18 cellular contexts compared by ENCODE assay signal in genomic region chr1:209363112-209363511, GRCh38.
DNase-seq lines count a peak whose midpoint lies in the region; TF ChIP-seq lines count a peak whose summit lies in the region.
"Had no signal": no experiment of that assay in that cellular context is flagged by ENCODE, and none has a peak within 500 bp of the region (broad histone marks: within the 10 kb centered on the region; RNA-seq: fewer than 3 reads in every experiment).

No MANE protein-coding gene starts in this region.

- TF ChIP-seq CTCF in esophagus squamous epithelium (IDR thresholded peaks at IDR 0.05): no peak
- no peak for TF ChIP-seq CTCF in vagina (IDR thresholded peaks at IDR 0.05)

- H3K27ac ChIP-seq in esophagus squamous epithelium: peak overlapping the region; percentile 71 to 86 (median 79)
- peak overlapping the region in 14 of 21 experiments; percentile 10 to 89 (median 58) for H3K27ac ChIP-seq in skin epidermis
- H3K27ac ChIP-seq in vagina: no peak overlapping the region
- H3K27ac ChIP-seq: 22Rv1, esophagus muscularis mucosa, heart right ventricle, thyroid gland had no signal

- H3K36me3 ChIP-seq in esophagus squamous epithelium (no peaks in the 10 kb centered on the region), MG63 (no peaks in the 10 kb centered on the region), HAP-1 (replicated peaks) (no peaks in the 10 kb centered on the region), vagina (no peaks in the 10 kb centered on the region)
- H3K36me3 ChIP-seq: esophagus muscularis mucosa, heart right ventricle, thyroid gland had no signal

- in situ Hi-C loops in HAP-1 (cut with MboI; ENCODE audit: low sequenced_read_pairs): no loop called here

- H3K4me3 ChIP-seq in esophagus squamous epithelium: no peak overlapping the region
- H3K4me3 ChIP-seq in skin epidermis: no peak overlapping the region
- no peak overlapping the region for H3K4me3 ChIP-seq in MG63
- H3K4me3 ChIP-seq in HAP-1: no peak overlapping the region
- no peak overlapping the region for H3K4me3 ChIP-seq in vagina
- H3K4me3 ChIP-seq: esophagus muscularis mucosa, heart right ventricle, thyroid gland had no signal

- intact Hi-C loops in esophagus squamous epithelium (cut with DNase I) (no loop called here), vagina (cut with DNase I) (no loop called here)

- 25 to 41% methylated on average over 4 of the region's 4 CpGs for WGBS in esophagus squamous epithelium, 2 donors

- no peaks in the 10 kb centered on the region for H3K27me3 ChIP-seq in esophagus squamous epithelium
- H3K27me3 ChIP-seq in MG63: no peaks in the 10 kb centered on the region
- no peaks in the 10 kb centered on the region for H3K27me3 ChIP-seq in HAP-1 (ENCODE audit: low read depth)
- no peaks in the 10 kb centered on the region for H3K27me3 ChIP-seq in vagina
- H3K27me3 ChIP-seq: esophagus muscularis mucosa, thyroid gland had no signal

- H3K9me3 ChIP-seq in esophagus squamous epithelium: no peaks in the 10 kb centered on the region
- H3K9me3 ChIP-seq in MG63: no peaks in the 10 kb centered on the region
- H3K9me3 ChIP-seq in HAP-1: no peaks in the 10 kb centered on the region
- no peaks in the 10 kb centered on the region for H3K9me3 ChIP-seq in vagina
- H3K9me3 ChIP-seq: esophagus muscularis mucosa, heart right ventricle, thyroid gland had no signal

- peak; percentile 39 for DNase-seq in DMS153 (lab: John Stamatoyannopoulos, UW)
- no peak for DNase-seq in DMS153 treated with DMSO at 0.1 percent for 48 hours (lab: John Stamatoyannopoulos, UW; ENCODE audit: unreplicated experiment)
- peak; percentile 13 for DNase-seq in NCI-H774 (lab: John Stamatoyannopoulos, UW)
- no peak for DNase-seq in esophagus squamous epithelium (lab: John Stamatoyannopoulos, UW)
- no peak for DNase-seq in MG63
- no peak for DNase-seq in HAP-1 (ENCODE audit: low spot score in 2 of 2)
- no peak for DNase-seq in vagina (ENCODE audit: extremely low spot score in 2 of 2)
- DNase-seq: activated naive CD8-positive, alpha-beta T cell treated with anti-CD3 and anti-CD28 coated beads, Interleukin-2, amount 50 U/mL, for 24 hours; activated T-cell treated with anti-CD3 and anti-CD28 coated beads, Interleukin-2, amount 50 U/mL, for 24 hours; heart right ventricle; naive B cell; SHP77 treated with DMSO at 0.1 percent for 48 hours; stimulated activated CD4-positive, alpha-beta T cell treated with anti-CD3 and anti-CD28 coated beads, Interleukin-2, amount 100 ng/mL, for 24 hours; T-helper 9 cell had no signal

- H3K4me1 ChIP-seq in esophagus squamous epithelium (peaks cover 27 to 83% (median 33%) of the 10 kb centered on the region in 3 donors), HAP-1 (peaks cover 15% of the 10 kb centered on the region), vagina (peaks cover 30% of the 10 kb centered on the region)
- H3K4me1 ChIP-seq: esophagus muscularis mucosa, heart right ventricle, thyroid gland had no signal

- no peak for TF ChIP-seq POLR2A in esophagus squamous epithelium (IDR thresholded peaks at IDR 0.05)
- no peak for TF ChIP-seq POLR2A in vagina (IDR thresholded peaks at IDR 0.05)

Comparison
In these comparisons a context has a peak if more than half of its experiments do, and no peak if none do; other contexts are left out.
1. DNase-seq: peak in DMS153 (single experiment) and NCI-H774 (single experiment); none in DMS153 treated with DMSO at 0.1 percent for 48 hours (single experiment), esophagus squamous epithelium (single experiment), MG63 (single experiment), HAP-1 (0 of 2) and vagina (0 of 2).